Comparison of ENCODE assay signal across 1 cellular context in genomic region chr12:62899568-62900390, GRCh38.
TF ChIP-seq lines count a peak whose summit lies in the region.

No MANE protein-coding gene starts in this region.

TF ChIP-seq in HepG2, 621 proteins besides CTCF, POLR2A, EP300 and RAD21 (continued from another document):
- TF ChIP-seq CCAR2 (optimal IDR thresholded peaks at IDR 0.05; ENCODE audit: low read depth, low read length) (no peak), ZNF264 (CRISPR knock-in tag; IDR thresholded peaks at IDR 0.05) (0 out of 2 replicates have a peak, but pooled peaks have one; percentile 71), FOXK1 (CRISPR knock-in tag; IDR thresholded peaks at IDR 0.05; ENCODE audit: borderline replicate concordance, low read depth) (no peak), ZBTB40 (IDR thresholded peaks at IDR 0.05) (no peak), ZBTB40 (CRISPR knock-in tag; IDR thresholded peaks at IDR 0.05) (no peak), ZNF17 (CRISPR knock-in tag; IDR thresholded peaks at IDR 0.05) (no peak), SRSF9 (IDR thresholded peaks at IDR 0.05; ENCODE audit: borderline replicate concordance, insufficient read depth, low read depth, low read length, poor library complexity, severe bottlenecking) (no peak)
- TF ChIP-seq, protein P1, sequence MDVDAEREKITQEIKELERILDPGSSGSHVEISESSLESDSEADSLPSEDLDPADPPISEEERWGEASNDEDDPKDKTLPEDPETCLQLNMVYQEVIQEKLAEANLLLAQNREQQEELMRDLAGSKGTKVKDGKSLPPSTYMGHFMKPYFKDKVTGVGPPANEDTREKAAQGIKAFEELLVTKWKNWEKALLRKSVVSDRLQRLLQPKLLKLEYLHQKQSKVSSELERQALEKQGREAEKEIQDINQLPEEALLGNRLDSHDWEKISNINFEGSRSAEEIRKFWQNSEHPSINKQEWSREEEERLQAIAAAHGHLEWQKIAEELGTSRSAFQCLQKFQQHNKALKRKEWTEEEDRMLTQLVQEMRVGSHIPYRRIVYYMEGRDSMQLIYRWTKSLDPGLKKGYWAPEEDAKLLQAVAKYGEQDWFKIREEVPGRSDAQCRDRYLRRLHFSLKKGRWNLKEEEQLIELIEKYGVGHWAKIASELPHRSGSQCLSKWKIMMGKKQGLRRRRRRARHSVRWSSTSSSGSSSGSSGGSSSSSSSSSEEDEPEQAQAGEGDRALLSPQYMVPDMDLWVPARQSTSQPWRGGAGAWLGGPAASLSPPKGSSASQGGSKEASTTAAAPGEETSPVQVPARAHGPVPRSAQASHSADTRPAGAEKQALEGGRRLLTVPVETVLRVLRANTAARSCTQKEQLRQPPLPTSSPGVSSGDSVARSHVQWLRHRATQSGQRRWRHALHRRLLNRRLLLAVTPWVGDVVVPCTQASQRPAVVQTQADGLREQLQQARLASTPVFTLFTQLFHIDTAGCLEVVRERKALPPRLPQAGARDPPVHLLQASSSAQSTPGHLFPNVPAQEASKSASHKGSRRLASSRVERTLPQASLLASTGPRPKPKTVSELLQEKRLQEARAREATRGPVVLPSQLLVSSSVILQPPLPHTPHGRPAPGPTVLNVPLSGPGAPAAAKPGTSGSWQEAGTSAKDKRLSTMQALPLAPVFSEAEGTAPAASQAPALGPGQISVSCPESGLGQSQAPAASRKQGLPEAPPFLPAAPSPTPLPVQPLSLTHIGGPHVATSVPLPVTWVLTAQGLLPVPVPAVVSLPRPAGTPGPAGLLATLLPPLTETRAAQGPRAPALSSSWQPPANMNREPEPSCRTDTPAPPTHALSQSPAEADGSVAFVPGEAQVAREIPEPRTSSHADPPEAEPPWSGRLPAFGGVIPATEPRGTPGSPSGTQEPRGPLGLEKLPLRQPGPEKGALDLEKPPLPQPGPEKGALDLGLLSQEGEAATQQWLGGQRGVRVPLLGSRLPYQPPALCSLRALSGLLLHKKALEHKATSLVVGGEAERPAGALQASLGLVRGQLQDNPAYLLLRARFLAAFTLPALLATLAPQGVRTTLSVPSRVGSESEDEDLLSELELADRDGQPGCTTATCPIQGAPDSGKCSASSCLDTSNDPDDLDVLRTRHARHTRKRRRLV (CRISPR knock-in tag; IDR thresholded peaks at IDR 0.05) = no peak
- TF ChIP-seq, protein P2, sequence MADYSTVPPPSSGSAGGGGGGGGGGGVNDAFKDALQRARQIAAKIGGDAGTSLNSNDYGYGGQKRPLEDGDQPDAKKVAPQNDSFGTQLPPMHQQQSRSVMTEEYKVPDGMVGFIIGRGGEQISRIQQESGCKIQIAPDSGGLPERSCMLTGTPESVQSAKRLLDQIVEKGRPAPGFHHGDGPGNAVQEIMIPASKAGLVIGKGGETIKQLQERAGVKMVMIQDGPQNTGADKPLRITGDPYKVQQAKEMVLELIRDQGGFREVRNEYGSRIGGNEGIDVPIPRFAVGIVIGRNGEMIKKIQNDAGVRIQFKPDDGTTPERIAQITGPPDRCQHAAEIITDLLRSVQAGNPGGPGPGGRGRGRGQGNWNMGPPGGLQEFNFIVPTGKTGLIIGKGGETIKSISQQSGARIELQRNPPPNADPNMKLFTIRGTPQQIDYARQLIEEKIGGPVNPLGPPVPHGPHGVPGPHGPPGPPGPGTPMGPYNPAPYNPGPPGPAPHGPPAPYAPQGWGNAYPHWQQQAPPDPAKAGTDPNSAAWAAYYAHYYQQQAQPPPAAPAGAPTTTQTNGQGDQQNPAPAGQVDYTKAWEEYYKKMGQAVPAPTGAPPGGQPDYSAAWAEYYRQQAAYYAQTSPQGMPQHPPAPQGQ (CRISPR knock-in tag; IDR thresholded peaks at IDR 0.05; ENCODE audit: borderline replicate concordance) = no peak
- TF ChIP-seq, protein P3, sequence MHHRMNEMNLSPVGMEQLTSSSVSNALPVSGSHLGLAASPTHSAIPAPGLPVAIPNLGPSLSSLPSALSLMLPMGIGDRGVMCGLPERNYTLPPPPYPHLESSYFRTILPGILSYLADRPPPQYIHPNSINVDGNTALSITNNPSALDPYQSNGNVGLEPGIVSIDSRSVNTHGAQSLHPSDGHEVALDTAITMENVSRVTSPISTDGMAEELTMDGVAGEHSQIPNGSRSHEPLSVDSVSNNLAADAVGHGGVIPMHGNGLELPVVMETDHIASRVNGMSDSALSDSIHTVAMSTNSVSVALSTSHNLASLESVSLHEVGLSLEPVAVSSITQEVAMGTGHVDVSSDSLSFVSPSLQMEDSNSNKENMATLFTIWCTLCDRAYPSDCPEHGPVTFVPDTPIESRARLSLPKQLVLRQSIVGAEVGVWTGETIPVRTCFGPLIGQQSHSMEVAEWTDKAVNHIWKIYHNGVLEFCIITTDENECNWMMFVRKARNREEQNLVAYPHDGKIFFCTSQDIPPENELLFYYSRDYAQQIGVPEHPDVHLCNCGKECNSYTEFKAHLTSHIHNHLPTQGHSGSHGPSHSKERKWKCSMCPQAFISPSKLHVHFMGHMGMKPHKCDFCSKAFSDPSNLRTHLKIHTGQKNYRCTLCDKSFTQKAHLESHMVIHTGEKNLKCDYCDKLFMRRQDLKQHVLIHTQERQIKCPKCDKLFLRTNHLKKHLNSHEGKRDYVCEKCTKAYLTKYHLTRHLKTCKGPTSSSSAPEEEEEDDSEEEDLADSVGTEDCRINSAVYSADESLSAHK (CRISPR knock-in tag; IDR thresholded peaks at IDR 0.05; ENCODE audit: borderline replicate concordance) = no peak
- TF ChIP-seq, protein P4, sequence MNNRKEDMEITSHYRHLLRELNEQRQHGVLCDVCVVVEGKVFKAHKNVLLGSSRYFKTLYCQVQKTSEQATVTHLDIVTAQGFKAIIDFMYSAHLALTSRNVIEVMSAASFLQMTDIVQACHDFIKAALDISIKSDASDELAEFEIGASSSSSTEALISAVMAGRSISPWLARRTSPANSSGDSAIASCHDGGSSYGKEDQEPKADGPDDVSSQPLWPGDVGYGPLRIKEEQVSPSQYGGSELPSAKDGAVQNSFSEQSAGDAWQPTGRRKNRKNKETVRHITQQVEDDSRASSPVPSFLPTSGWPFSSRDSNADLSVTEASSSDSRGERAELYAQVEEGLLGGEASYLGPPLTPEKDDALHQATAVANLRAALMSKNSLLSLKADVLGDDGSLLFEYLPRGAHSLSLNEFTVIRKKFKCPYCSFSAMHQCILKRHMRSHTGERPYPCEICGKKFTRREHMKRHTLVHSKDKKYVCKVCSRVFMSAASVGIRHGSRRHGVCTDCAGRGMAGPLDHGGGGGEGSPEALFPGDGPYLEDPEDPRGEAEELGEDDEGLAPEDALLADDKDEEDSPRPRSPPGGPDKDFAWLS (CRISPR knock-in tag; IDR thresholded peaks at IDR 0.05; ENCODE audit: borderline replicate concordance) = no peak
TF ChIP-seq in HepG2: peak in this region for 27.
